Comparison of ENCODE assay signal across 19 cellular contexts in genomic region chr12:69417231-69417630, GRCh38. TPM values are rescaled to one million over a fixed set of nuclear protein-coding genes. Genes with fewer than 3 reads are reported as not detected.
DNase-seq lines count a peak whose midpoint lies in the region; ATAC-seq and TF ChIP-seq lines count a peak whose summit lies in the region.
"Had no signal": no experiment of that assay in that cellular context is flagged by ENCODE, and none has a peak within 500 bp of the region (broad histone marks: within the 10 kb centered on the region; RNA-seq: fewer than 3 reads in every experiment).

No MANE protein-coding gene starts in this region.

- CTCF ChIA-PET in Caco-2 (lab: Charles Lee) = interaction anchor here (0.8 to 1.9 kb wide), 6 partner anchors 9 to 154 kb away, joined by 3 to 12 read pairs (median 5); partner anchors contain the start of gene FRS2

- H3K4me3 ChIP-seq in Caco-2 (ENCODE audit: low read depth, low read length) (0 out of 2 replicates have a peak overlapping the region, but pooled peaks have one; percentile 2), GM23338 (no peak overlapping the region)
- H3K4me3 ChIP-seq: BLaER1 treated with 17β-estradiol and CSF1 and Interleukin-3, amounts not matched to agents 10 nM and 100 nM; GM12878 had no signal

- H3K4me2 ChIP-seq in GM23338 = no peak overlapping the region
- H3K4me2 ChIP-seq: BLaER1 treated with 17β-estradiol and CSF1 and Interleukin-3, amounts not matched to agents 10 nM and 100 nM; KMS-11 had no signal

- H3K9me2 ChIP-seq in GM23338 (ENCODE audit: insufficient read depth) = no peaks in the 10 kb centered on the region

- H3K27ac Mint-ChIP-seq in Caco-2 (ENCODE audit: unreplicated experiment) = peak overlapping the region; percentile 99
- no peak overlapping the region for H3K27ac Mint-ChIP-seq in T-helper 17 cell
- H3K27ac Mint-ChIP-seq in GM23338 = no peak overlapping the region
- H3K27ac Mint-ChIP-seq: B cell; CD8-positive, alpha-beta T cell had no signal

- H3K27ac ChIP-seq in VCaP (peak overlapping the region; percentile 79), GM23338 (ENCODE audit: low read depth) (no peak overlapping the region)
- H3K27ac ChIP-seq: BLaER1 treated with 17β-estradiol and CSF1 and Interleukin-3, amounts not matched to agents 10 nM and 100 nM; KMS-11 had no signal

- H3K4me3 Mint-ChIP-seq in Caco-2 (ENCODE audit: unreplicated experiment) = peak overlapping the region; percentile 9
- no peak overlapping the region for H3K4me3 Mint-ChIP-seq in T-helper 17 cell
- no peak overlapping the region for H3K4me3 Mint-ChIP-seq in GM23338
- H3K4me3 Mint-ChIP-seq: B cell; CD8-positive, alpha-beta T cell; HFFc6 had no signal

- H3K4me1 ChIP-seq in Caco-2 (peaks cover 59% of the 10 kb centered on the region), GM23338 (ENCODE audit: insufficient read depth) (peaks cover 6% of the 10 kb centered on the region)
- H3K4me1 ChIP-seq: BLaER1 treated with 17β-estradiol and CSF1 and Interleukin-3, amounts not matched to agents 10 nM and 100 nM had no signal

- TF ChIP-seq CTCF in Caco-2 (IDR thresholded peaks at IDR 0.05; ENCODE audit: insufficient read depth in 1 of 2, low read depth in 1 of 2, low read length in 1 of 2, severe bottlenecking in 1 of 2, unreplicated experiment in 1 of 2) (no peak), VCaP (conservative IDR thresholded peaks at IDR 0.05) (no peak), GM23338 (conservative IDR thresholded peaks at IDR 0.05; ENCODE audit: low read depth in 2 of 2) (no peak)

- ATAC-seq in left colon = peak; percentile 33
- no peak for ATAC-seq in T-helper 17 cell
- no peak for ATAC-seq in HG03442 (IDR thresholded peaks at IDR 0.05; ENCODE audit: unreplicated experiment)
- ATAC-seq in GM23338 = no peak
- ATAC-seq: CD8-positive, alpha-beta T cell; GM12878; HCT116 had no signal

- DNase-seq in Caco-2 = peak; percentile 43 to 55
- DNase-seq in left colon = no peak
- no peak for DNase-seq in A172 (ENCODE audit: low spot score)
- no peak for DNase-seq in T-helper 17 cell
- DNase-seq in GM23338 (ENCODE audit: low spot score) = no peak
- DNase-seq: CD8-positive, alpha-beta T cell; DMS 273 treated with DMSO at 0.1 percent for 48 hours; DND-41; EL; GOT3; H7; HFFc6 had no signal

- H3K4me1 Mint-ChIP-seq in Caco-2 (ENCODE audit: low read depth, unreplicated experiment) (peaks cover 58% of the 10 kb centered on the region), T-helper 17 cell (peaks cover 2% of the 10 kb centered on the region), GM23338 (peaks cover 12% of the 10 kb centered on the region)
- H3K4me1 Mint-ChIP-seq: B cell had no signal

- no peaks in the 10 kb centered on the region for H3K27me3 Mint-ChIP-seq in Caco-2 (ENCODE audit: insufficient read depth, unreplicated experiment)
- H3K27me3 Mint-ChIP-seq in T-helper 17 cell = no peaks in the 10 kb centered on the region
- no peaks in the 10 kb centered on the region for H3K27me3 Mint-ChIP-seq in GM23338 (ENCODE audit: insufficient read depth, low read depth, poor library complexity)
- H3K27me3 Mint-ChIP-seq: B cell had no signal

- BruUV-seq in Caco-2 (replicated peaks; lab: Mats Ljungman, UMichigan) = no TSS peak

- peaks cover 27% of the 10 kb centered on the region for H3K36me3 Mint-ChIP-seq in Caco-2 (ENCODE audit: insufficient read depth, unreplicated experiment)
- peaks cover 2% of the 10 kb centered on the region for H3K36me3 Mint-ChIP-seq in T-helper 17 cell (ENCODE audit: low read depth)
- no peaks in the 10 kb centered on the region for H3K36me3 Mint-ChIP-seq in GM23338 (ENCODE audit: low read depth)

- POLR2A ChIA-PET in Caco-2 (lab: Charles Lee) = interaction anchor here (0.6 to 1.2 kb wide), 9 partner anchors 12 to 168 kb away, joined by 3 to 23 read pairs (median 7); partner anchors contain the start of genes CCT2 and FRS2

- H3K27me3 ChIP-seq in Caco-2 (replicated peaks; ENCODE audit: control insufficient read depth, insufficient read depth, low read length) = no peaks in the 10 kb centered on the region
- H3K27me3 ChIP-seq in GM23338 (ENCODE audit: insufficient read depth) = no peaks in the 10 kb centered on the region
- H3K27me3 ChIP-seq: BLaER1 treated with 17β-estradiol and CSF1 and Interleukin-3, amounts not matched to agents 10 nM and 100 nM had no signal

- intact Hi-C loops in Caco-2 (cut with micrococcal nuclease; ENCODE audit: unreplicated experiment) (no loop called here), left colon (cut with DNase I, micrococcal nuclease) (no loop called here)

- no peaks in the 10 kb centered on the region for H4K20me1 ChIP-seq in GM23338 (replicated peaks; ENCODE audit: insufficient read depth)
- H4K20me1 ChIP-seq: BLaER1 treated with 17β-estradiol and CSF1 and Interleukin-3, amounts not matched to agents 10 nM and 100 nM had no signal

- H3K79me2 ChIP-seq in GM23338 (replicated peaks; ENCODE audit: insufficient read depth) = no peaks in the 10 kb centered on the region

- no peak overlapping the region for H2AFZ ChIP-seq in GM23338

- no peaks in the 10 kb centered on the region for H3K36me3 ChIP-seq in Caco-2 (ENCODE audit: control insufficient read depth, insufficient read depth, low read length)
- no peaks in the 10 kb centered on the region for H3K36me3 ChIP-seq in GM23338 (ENCODE audit: insufficient read depth)

- H3K9me3 ChIP-seq in Caco-2 (no peaks in the 10 kb centered on the region), T-helper 17 cell (ENCODE audit: control insufficient read depth, low read length, poor library complexity, severe bottlenecking) (no peaks in the 10 kb centered on the region)
- H3K9me3 ChIP-seq: BLaER1 treated with 17β-estradiol and CSF1 and Interleukin-3, amounts not matched to agents 10 nM and 100 nM had no signal

- H3K9me3 Mint-ChIP-seq in Caco-2 (ENCODE audit: unreplicated experiment) (peaks cover 9% of the 10 kb centered on the region), GM23338 (no peaks in the 10 kb centered on the region)
- H3K9me3 Mint-ChIP-seq: CD8-positive, alpha-beta T cell; HFFc6 had no signal

- no peaks in the 10 kb centered on the region for H3F3A ChIP-seq in GM23338 (replicated peaks; ENCODE audit: low read depth)

TF ChIP-seq in GM23338, 12 proteins besides CTCF, POLR2A, EP300 and RAD21:
- TF ChIP-seq POLR2AphosphoS5 (IDR thresholded peaks at IDR 0.05; ENCODE audit: low read depth) (no peak), CREB1 (CRISPR knock-in tag; IDR thresholded peaks at IDR 0.05; ENCODE audit: low read depth) (no peak), JUNB (IDR thresholded peaks at IDR 0.05; ENCODE audit: unreplicated experiment) (no peak), ZNF114 (CRISPR knock-in tag; IDR thresholded peaks at IDR 0.05) (no peak), EZH2 (IDR thresholded peaks at IDR 0.05; ENCODE audit: low read depth, unreplicated experiment) (no peak)
TF ChIP-seq in GM23338: peak in this region for 0.

RNA-seq across cellular contexts. Expression of gene FRS2, which starts 53.0 kb away (rescaled TPM):
- total RNA-seq in Caco-2 (2022) (82.3 and 86.5 TPM in 2 replicates), left colon (10 to 100 TPM; 25.8 TPM), T-helper 17 cell (10 to 100 TPM; 26.8 to 27.9 TPM)
- total RNA-seq in A172 (2014; rRNA removed; shearing (Covaris generic)) = 42.4 and 43.6 TPM in 2 replicates
- total RNA-seq in GM23338 (2014; rRNA removed; shearing (Covaris generic)) = 45.0 and 49.7 TPM in 2 replicates
- polyA plus RNA-seq in GM23338 (2016; fragmentation: Nextera tagmentation; extraction: Ambion mirVana) = 29.2 and 34.3 TPM in 2 replicates

RNA-seq across cellular contexts. Expression of gene YEATS4, which starts 57.7 kb away (rescaled TPM):
- 40.9 and 42.6 TPM in 2 replicates for total RNA-seq in Caco-2 (2022)
- total RNA-seq in left colon = 10 to 100 TPM in 1 of 2 donors, 1 to 10 TPM in 1; 7.3 to 11.6 TPM
- total RNA-seq in A172 (2014; rRNA removed; shearing (Covaris generic)) = 46.1 and 56.3 TPM in 2 replicates
- 10 to 100 TPM; 34.0 to 36.7 TPM for total RNA-seq in T-helper 17 cell
- total RNA-seq in GM23338 (2014; rRNA removed; shearing (Covaris generic)) = 82.5 and 90.5 TPM in 2 replicates
- 64.4 and 64.7 TPM in 2 replicates for polyA plus RNA-seq in GM23338 (2016; fragmentation: Nextera tagmentation; extraction: Ambion mirVana)

Comparison
In these comparisons a context has a peak if more than half of its experiments do, and no peak if none do; other contexts are left out.
1. DNase-seq: peak in Caco-2 (2 of 2); none in left colon (0 of 2), A172 (single experiment), T-helper 17 cell (0 of 3) and GM23338 (single experiment).